17 cellular contexts compared by ENCODE assay signal in genomic region chr20:49563015-49563980, GRCh38. TPM values are rescaled to one million over a fixed set of nuclear protein-coding genes. Genes with fewer than 3 reads are reported as not detected.
DNase-seq lines count a peak whose midpoint lies in the region; ATAC-seq, FAIRE-seq and TF ChIP-seq lines count a peak whose summit lies in the region.
"Had no signal": no experiment of that assay in that cellular context is flagged by ENCODE, and none has a peak within 500 bp of the region (broad histone marks: within the 10 kb centered on the region; RNA-seq: fewer than 3 reads in every experiment).

No MANE protein-coding gene starts in this region.

- no peaks in the 10 kb centered on the region for H3K27me3 Mint-ChIP-seq in osteocyte (ENCODE audit: unreplicated experiment)

- peaks cover 77% of the 10 kb centered on the region for H3K4me1 Mint-ChIP-seq in osteocyte (ENCODE audit: unreplicated experiment)

- FAIRE-seq in RCC 7860 (lab: Jason Lieb, UNC): no peak

- peak overlapping the region in 1 of 4 donors; percentile 25 for H3K4me3 ChIP-seq in esophagus squamous epithelium
- no peak overlapping the region for H3K4me3 ChIP-seq in vagina

- H3K27me3 ChIP-seq in esophagus squamous epithelium (peaks cover 6 to 75% (median 7%) of the 10 kb centered on the region in 4 donors), vagina (peaks cover 3% of the 10 kb centered on the region)

- 77 to 89% methylated on average over 4 of the region's 6 CpGs for WGBS in esophagus squamous epithelium, 2 donors

- intact Hi-C loops in cardiac septum (cut with DNase I) (no loop called here), left ventricle myocardium superior (cut with micrococcal nuclease) (no loop called here), esophagus squamous epithelium (cut with DNase I) (no loop called here), vagina (cut with DNase I) (no loop called here)

- H3K4me3 Mint-ChIP-seq in osteocyte (ENCODE audit: unreplicated experiment): no peak overlapping the region
- H3K4me3 Mint-ChIP-seq: activated T-cell treated with anti-CD3 and anti-CD28 coated beads, Interleukin-2, amount 50 U/mL, for 24 hours; stimulated activated naive CD8-positive, alpha-beta T cell treated with anti-CD3 and anti-CD28 coated beads, Interleukin-15, Interleukin-2, amounts not matched to agents 100 ng/mL and 50 ng/mL, for 24 hours; T-cell had no signal

- H3K36me3 Mint-ChIP-seq in osteocyte (ENCODE audit: unreplicated experiment): peaks cover 17% of the 10 kb centered on the region
- H3K36me3 Mint-ChIP-seq: T-cell had no signal

- TF ChIP-seq CTCF in esophagus squamous epithelium (IDR thresholded peaks at IDR 0.05) (no peak), osteocyte (IDR thresholded peaks at IDR 0.05) (no peak), vagina (IDR thresholded peaks at IDR 0.05) (no peak)

- no peaks in the 10 kb centered on the region for H3K36me3 ChIP-seq in esophagus squamous epithelium
- H3K36me3 ChIP-seq in vagina: no peaks in the 10 kb centered on the region

- H3K4me1 ChIP-seq in esophagus squamous epithelium: peaks cover 0 to 34% (median 24%) of the 10 kb centered on the region in 3 donors
- H3K4me1 ChIP-seq in vagina: peaks cover 47% of the 10 kb centered on the region

- H3K9me3 Mint-ChIP-seq in osteocyte (ENCODE audit: unreplicated experiment): no peaks in the 10 kb centered on the region
- H3K9me3 Mint-ChIP-seq: activated T-cell treated with anti-CD3 and anti-CD28 coated beads, Interleukin-2, amount 50 U/mL, for 24 hours; stimulated activated naive CD8-positive, alpha-beta T cell treated with anti-CD3 and anti-CD28 coated beads, Interleukin-15, Interleukin-2, amounts not matched to agents 100 ng/mL and 50 ng/mL, for 24 hours; T-cell had no signal

- H3K9me3 ChIP-seq in esophagus squamous epithelium (no peaks in the 10 kb centered on the region), vagina (no peaks in the 10 kb centered on the region)

- peak overlapping the region; percentile 49 to 89 (median 85) for H3K27ac ChIP-seq in esophagus squamous epithelium
- H3K27ac ChIP-seq in vagina: peak overlapping the region; percentile 85

- peak overlapping the region; percentile 81 for H3K27ac Mint-ChIP-seq in osteocyte (ENCODE audit: unreplicated experiment)
- H3K27ac Mint-ChIP-seq: activated T-cell treated with anti-CD3 and anti-CD28 coated beads, Interleukin-2, amount 50 U/mL, for 24 hours; stimulated activated naive CD8-positive, alpha-beta T cell treated with anti-CD3 and anti-CD28 coated beads, Interleukin-15, Interleukin-2, amounts not matched to agents 100 ng/mL and 50 ng/mL, for 24 hours; T-cell had no signal

- peak; percentile 26 for DNase-seq in cardiac septum (ENCODE audit: low spot score)
- DNase-seq in left ventricle myocardium superior: no peak
- no peak for DNase-seq in esophagus squamous epithelium (lab: John Stamatoyannopoulos, UW)
- no peak for DNase-seq in osteocyte (ENCODE audit: extremely low spot score, unreplicated experiment)
- DNase-seq in vagina (ENCODE audit: extremely low spot score in 2 of 2): no peak
- no peak for DNase-seq in activated naive CD4-positive, alpha-beta T cell treated with Interleukin-2 at 50 U/mL for 16 hours
- DNase-seq in RCC 7860 (ENCODE audit: low spot score): no peak
- no peak for DNase-seq in KG1 (lab: John Stamatoyannopoulos, UW)
- DNase-seq: activated CD4-positive, alpha-beta T cell treated with anti-CD3 and anti-CD28 coated beads for 1 hour; activated T-cell treated with anti-CD3 and anti-CD28 coated beads, Interleukin-2, amount 50 U/mL, for 24 hours; anterior cingulate cortex; NCI-H1092 treated with DMSO at 0.1 percent for 48 hours; NCI-H345; retina; stimulated activated CD4-positive, alpha-beta T cell treated with anti-CD3 and anti-CD28 coated beads, Interleukin-4, amount 100 ng/mL, for 4 hours; T-cell had no signal

- ATAC-seq in left ventricle myocardium superior: no peak
- ATAC-seq: T-cell had no signal

- no peak for TF ChIP-seq POLR2A in esophagus squamous epithelium (IDR thresholded peaks at IDR 0.05)
- no peak for TF ChIP-seq POLR2A in vagina (IDR thresholded peaks at IDR 0.05)

RNA-seq across cellular contexts. Expression of gene PTGIS, which starts 4.6 kb away (rescaled TPM):
- total RNA-seq in cardiac septum (37.6 TPM), left ventricle myocardium superior (24.0 TPM), esophagus squamous epithelium (10 to 100 TPM in 2 of 4 donors, 1 to 10 TPM in 2; 1.6 to 34.1 (median 8.6) TPM), osteocyte (67.6 and 72.1 TPM in 2 replicates), vagina (51.1 TPM)
